10 cellular contexts compared by ENCODE assay signal in genomic region chr2:85410584-85411404, GRCh38. TPM values are rescaled to one million over a fixed set of nuclear protein-coding genes. Genes with fewer than 3 reads are reported as not detected.
DNase-seq lines count a peak whose midpoint lies in the region; ATAC-seq, FAIRE-seq and TF ChIP-seq lines count a peak whose summit lies in the region.
"Had no signal": no experiment of that assay in that cellular context is flagged by ENCODE, and none has a peak within 500 bp of the region (broad histone marks: within the 10 kb centered on the region; RNA-seq: fewer than 3 reads in every experiment).

No MANE protein-coding gene starts in this region.

- no peaks in the 10 kb centered on the region for H3K36me3 ChIP-seq in mucosa of stomach (ENCODE audit: control insufficient read depth, insufficient read depth, low read length)

- peaks cover 9% of the 10 kb centered on the region for H3K36me3 Mint-ChIP-seq in activated naive CD8-positive, alpha-beta T cell treated with anti-CD3 and anti-CD28 coated beads, Interleukin-2, amount 10 ng/mL, durations not matched to agents 7 days and 5 days

- ATAC-seq in HG03025 (IDR thresholded peaks at IDR 0.05; ENCODE audit: low FRiP score, unreplicated experiment) (peak; percentile 5), GM18861 (IDR thresholded peaks at IDR 0.05; ENCODE audit: unreplicated experiment) (no peak)
- no peak for ATAC-seq in activated naive CD8-positive, alpha-beta T cell treated with anti-CD3 and anti-CD28 coated beads, Interleukin-2, amount 10 ng/mL, durations not matched to agents 7 days and 5 days (ENCODE audit: low read depth)

- peak overlapping the region; percentile 44 for H3K9ac ChIP-seq in mucosa of stomach (ENCODE audit: low read length)

- H3K4me1 Mint-ChIP-seq in activated naive CD8-positive, alpha-beta T cell treated with anti-CD3 and anti-CD28 coated beads, Interleukin-2, amount 10 ng/mL, durations not matched to agents 7 days and 5 days, result peaks cover 59% of the 10 kb centered on the region

- peaks cover 4% of the 10 kb centered on the region for H3K27me3 Mint-ChIP-seq in activated naive CD8-positive, alpha-beta T cell treated with anti-CD3 and anti-CD28 coated beads, Interleukin-2, amount 10 ng/mL, durations not matched to agents 7 days and 5 days

- no peaks in the 10 kb centered on the region for H3K9me3 ChIP-seq in mucosa of stomach (ENCODE audit: control insufficient read depth, low read length)

- H3K4me1 ChIP-seq in mucosa of stomach (ENCODE audit: control insufficient read depth, insufficient read depth, low read length), result peaks cover 38% of the 10 kb centered on the region

- H3K4me3 ChIP-seq in AG10803 (ENCODE audit: low read length), result no peak overlapping the region
- H3K4me3 ChIP-seq in mucosa of stomach (ENCODE audit: low read length), result no peak overlapping the region

- TF ChIP-seq CTCF in AG10803 (conservative IDR thresholded peaks at IDR 0.05; ENCODE audit: low read length), result no peak

- DNase-seq in AG10803 (ENCODE audit: low read depth) (peak; percentile 56), H54 (ENCODE audit: insufficient read length, low spot score) (no peak), NCI-H774 (lab: John Stamatoyannopoulos, UW) (no peak), NCI-H526 treated with DMSO at 0.1 percent for 48 hours (lab: John Stamatoyannopoulos, UW) (no peak)
- DNase-seq in activated naive CD8-positive, alpha-beta T cell treated with anti-CD3 and anti-CD28 coated beads, Interleukin-2, amount 10 ng/mL, durations not matched to agents 7 days and 5 days, result no peak
- DNase-seq: EL, T1000 had no signal

- H3K27me3 ChIP-seq in mucosa of stomach (ENCODE audit: control insufficient read depth, insufficient read depth, low read length), result no peaks in the 10 kb centered on the region

- POLR2A ChIA-PET in activated naive CD8-positive, alpha-beta T cell treated with anti-CD3 and anti-CD28 coated beads, Interleukin-2, amount 10 ng/mL, durations not matched to agents 7 days and 5 days (lab: Charles Lee), result interaction anchor here (0.8 to 4.6 kb wide), 3 partner anchors 9 to 128 kb away, joined by 3 to 46 read pairs (median 3); partner anchors contain the start of genes ELMOD3, MAT2A, RETSAT and SH2D6

- peak overlapping the region; percentile 88 for H3K4me3 Mint-ChIP-seq in activated naive CD8-positive, alpha-beta T cell treated with anti-CD3 and anti-CD28 coated beads, Interleukin-2, amount 10 ng/mL, durations not matched to agents 7 days and 5 days

- H3K9me3 Mint-ChIP-seq in activated naive CD8-positive, alpha-beta T cell treated with anti-CD3 and anti-CD28 coated beads, Interleukin-2, amount 10 ng/mL, durations not matched to agents 7 days and 5 days, result no peaks in the 10 kb centered on the region

- no peak for TF ChIP-seq POLR2A in H54 (IDR thresholded peaks at IDR 0.05; ENCODE audit: low read depth, low read length)

- FAIRE-seq in H54 (lab: Jason Lieb, UNC), result no peak

- peak overlapping the region; percentile 82 for H3K27ac Mint-ChIP-seq in activated naive CD8-positive, alpha-beta T cell treated with anti-CD3 and anti-CD28 coated beads, Interleukin-2, amount 10 ng/mL, durations not matched to agents 7 days and 5 days

RNA-seq across cellular contexts. Expression of gene CAPG, which starts 0.6 kb away (rescaled TPM):
- total RNA-seq in activated naive CD8-positive, alpha-beta T cell treated with anti-CD3 and anti-CD28 coated beads, Interleukin-2, amount 10 ng/mL, durations not matched to agents 7 days and 5 days, result 100 to 1,000 TPM; 263 to 279 TPM

RNA-seq across cellular contexts. Expression of gene SH2D6, which starts 7.7 kb away (rescaled TPM):
- 1 to 10 TPM in 1 of 2 experiments, under 1 TPM in 1; 0.94 to 1.4 TPM for total RNA-seq in activated naive CD8-positive, alpha-beta T cell treated with anti-CD3 and anti-CD28 coated beads, Interleukin-2, amount 10 ng/mL, durations not matched to agents 7 days and 5 days

RNA-seq across cellular contexts. Expression of gene ELMOD3, which starts 56.2 kb away (rescaled TPM):
- total RNA-seq in activated naive CD8-positive, alpha-beta T cell treated with anti-CD3 and anti-CD28 coated beads, Interleukin-2, amount 10 ng/mL, durations not matched to agents 7 days and 5 days, result 10 to 100 TPM; 23.1 to 26.4 TPM

RNA-seq across cellular contexts. Expression of gene RETSAT, which starts 56.5 kb away (rescaled TPM):
- total RNA-seq in activated naive CD8-positive, alpha-beta T cell treated with anti-CD3 and anti-CD28 coated beads, Interleukin-2, amount 10 ng/mL, durations not matched to agents 7 days and 5 days, result 10 to 100 TPM; 28.8 to 29.7 TPM
